Comparison of ENCODE assay signal across 14 cellular contexts in genomic region chr17:35265071-35265470, GRCh38.
"Had no signal": no experiment of that assay in that cellular context is flagged by ENCODE, and none has a peak within 500 bp of the region (broad histone marks: within the 10 kb centered on the region; RNA-seq: fewer than 3 reads in every experiment).

No MANE protein-coding gene starts in this region.

- DNase-seq: activated gamma-delta T cell; dorsolateral prefrontal cortex; left ventricle myocardium inferior; mucosa of descending colon; occipital lobe; stimulated activated CD4-positive, alpha-beta T cell treated with anti-CD3 and anti-CD28 coated beads, Interleukin-15, amount 100 ng/mL, for 24 hours; stimulated activated CD4-positive, alpha-beta T cell treated with anti-CD3 and anti-CD28 coated beads, Interleukin-4, amount 100 ng/mL, for 24 hours; stimulated activated naive CD8-positive, alpha-beta T cell treated with anti-CD3 and anti-CD28 coated beads, Interleukin-15, Interleukin-2, amounts not matched to agents 100 U/mL and 50 U/mL, for 24 hours; transverse colon; WERI-Rb-1 had no signal

- H3K4me3 Mint-ChIP-seq: memory B cell, nephron had no signal

- H3K9me3 Mint-ChIP-seq: memory B cell, nephron had no signal

- H3K27ac Mint-ChIP-seq: memory B cell, nephron, progenitor cell of endocrine pancreas had no signal

- ATAC-seq: mucosa of descending colon; stimulated activated naive CD8-positive, alpha-beta T cell treated with anti-CD3 and anti-CD28 coated beads, Interleukin-15, Interleukin-2, amounts not matched to agents 100 U/mL and 50 U/mL, for 24 hours had no signal

- H3K4me1 Mint-ChIP-seq: memory B cell, nephron had no signal

- H3K27me3 Mint-ChIP-seq: memory B cell, progenitor cell of endocrine pancreas had no signal

- H3K9me3 ChIP-seq: left ventricle myocardium inferior, mucosa of descending colon, right atrium auricular region, transverse colon had no signal
